8 cellular contexts compared by ENCODE assay signal in genomic region chr2:88170472-88170892, GRCh38. TPM values are rescaled to one million over a fixed set of nuclear protein-coding genes. Genes with fewer than 3 reads are reported as not detected.
DNase-seq lines count a peak whose midpoint lies in the region; ATAC-seq lines count a peak whose summit lies in the region.

No MANE protein-coding gene starts in this region.

- no peaks in the 10 kb centered on the region for H3K27me3 ChIP-seq in BLaER1 treated with 17β-estradiol and CSF1 and Interleukin-3, amounts not matched to agents 10 nM and 100 nM
- H3K27me3 ChIP-seq in effector memory CD4-positive, alpha-beta T cell (replicated peaks; ENCODE audit: control insufficient read depth, insufficient read depth, low read length, poor library complexity, severe bottlenecking), result no peaks in the 10 kb centered on the region
- H3K27me3 ChIP-seq in mucosa of rectum (ENCODE audit: control insufficient read depth in 2 of 2, insufficient read depth in 2 of 2, low read length in 2 of 2) (no peaks in the 10 kb centered on the region), aorta (ENCODE audit: control insufficient read depth in 1 of 2, insufficient read depth in 2 of 2, low read length in 1 of 2) (no peaks in the 10 kb centered on the region)

- 1 to 2% methylated on average over 31 to 37 of the region's 37 CpGs for WGBS in aorta, 2 donors

- intact Hi-C loops in aorta (cut with DNase I), result no loop called here

- H3K4me3 ChIP-seq in BLaER1 treated with 17β-estradiol and CSF1 and Interleukin-3, amounts not matched to agents 10 nM and 100 nM, result peak overlapping the region; percentile 43 to 68 (median 56); a peak in 19 of 20 replicates
- peak overlapping the region; percentile 52 for H3K4me3 ChIP-seq in effector memory CD4-positive, alpha-beta T cell (ENCODE audit: insufficient read depth, low read depth, low read length, poor library complexity, severe bottlenecking)
- peak overlapping the region; percentile 77 to 78 for H3K4me3 ChIP-seq in mucosa of rectum (ENCODE audit: low read length in 2 of 2)
- peak overlapping the region; percentile 69 to 99 for H3K4me3 ChIP-seq in aorta (ENCODE audit: low read length in 2 of 2)

- H3K27ac ChIP-seq in BLaER1 treated with 17β-estradiol and CSF1 and Interleukin-3, amounts not matched to agents 10 nM and 100 nM, result peak overlapping the region in 10 of 11 experiments; percentile 43 to 78 (median 64); a peak in 19 of 22 replicates
- no peak overlapping the region for H3K27ac ChIP-seq in effector memory CD4-positive, alpha-beta T cell (ENCODE audit: insufficient read depth, low read length, poor library complexity, severe bottlenecking)
- H3K27ac ChIP-seq in mucosa of rectum (ENCODE audit: low read depth in 2 of 2, low read length in 2 of 2) (peak overlapping the region; percentile 74 to 84), aorta (ENCODE audit: low read depth in 1 of 2, low read length in 2 of 2) (no peak overlapping the region)

- peak overlapping the region; percentile 43 to 84 (median 66) for H3K4me2 ChIP-seq in BLaER1 treated with 17β-estradiol and CSF1 and Interleukin-3, amounts not matched to agents 10 nM and 100 nM

- peak overlapping the region; percentile 49 to 84 (median 70); a peak in 20 of 22 replicates for H3K9ac ChIP-seq in BLaER1 treated with 17β-estradiol and CSF1 and Interleukin-3, amounts not matched to agents 10 nM and 100 nM
- peak overlapping the region; percentile 80 to 90 for H3K9ac ChIP-seq in mucosa of rectum (ENCODE audit: low read depth in 1 of 2, low read length in 2 of 2)

- ATAC-seq in aorta (ENCODE audit: low FRiP score), result peak; percentile 52
- no peak for ATAC-seq in HG02852 (IDR thresholded peaks at IDR 0.05; ENCODE audit: unreplicated experiment)

- H3K4me1 ChIP-seq in BLaER1 treated with 17β-estradiol and CSF1 and Interleukin-3, amounts not matched to agents 10 nM and 100 nM, result peaks cover 0 to 20% (median 6%) of the 10 kb centered on the region in 10 experiments; a peak in 13 of 20 replicates
- no peaks in the 10 kb centered on the region for H3K4me1 ChIP-seq in effector memory CD4-positive, alpha-beta T cell (ENCODE audit: control insufficient read depth, insufficient read depth, low read length, poor library complexity, severe bottlenecking)
- H3K4me1 ChIP-seq in mucosa of rectum (ENCODE audit: control insufficient read depth in 2 of 2, insufficient read depth in 2 of 2, low read length in 2 of 2) (peaks cover 4 to 6% of the 10 kb centered on the region in 2 donors), aorta (ENCODE audit: control insufficient read depth in 1 of 2, insufficient read depth in 2 of 2, low read length in 2 of 2) (no peaks in the 10 kb centered on the region)

- DNase-seq in LHCN-M2 (ENCODE audit: low read depth) (peak; percentile 24), aorta (peak in 1 of 2 donors; percentile 64), epidermal melanocyte (ENCODE audit: insufficient read length, low spot score) (no peak)
- DNase-seq in effector memory CD4-positive, alpha-beta T cell, result no peak
- DNase-seq in stimulated activated CD8-positive, alpha-beta memory T cell treated with anti-CD3 and anti-CD28 coated beads, Interleukin-4, amount 100 ng/mL, for 48 hours, result no peak

- no peaks in the 10 kb centered on the region for H3K36me3 ChIP-seq in BLaER1 treated with 17β-estradiol and CSF1 and Interleukin-3, amounts not matched to agents 10 nM and 100 nM
- no peaks in the 10 kb centered on the region for H3K36me3 ChIP-seq in effector memory CD4-positive, alpha-beta T cell (ENCODE audit: control insufficient read depth, insufficient read depth, low read length)
- H3K36me3 ChIP-seq in mucosa of rectum (ENCODE audit: control insufficient read depth in 2 of 2, insufficient read depth in 2 of 2, low read length in 2 of 2) (peaks cover 2 to 3% of the 10 kb centered on the region in 2 donors), aorta (ENCODE audit: control insufficient read depth in 1 of 2, insufficient read depth in 2 of 2, low read length in 1 of 2) (no peaks in the 10 kb centered on the region)

- H3K9me3 ChIP-seq in BLaER1 treated with 17β-estradiol and CSF1 and Interleukin-3, amounts not matched to agents 10 nM and 100 nM (replicated peaks in 1 of 11), result peaks cover 5 to 43% (median 35%) of the 10 kb centered on the region in 11 experiments; a peak in 19 of 22 replicates
- no peaks in the 10 kb centered on the region for H3K9me3 ChIP-seq in effector memory CD4-positive, alpha-beta T cell (ENCODE audit: control insufficient read depth, low read length)
- H3K9me3 ChIP-seq in mucosa of rectum (ENCODE audit: control insufficient read depth in 2 of 2, low read length in 2 of 2) (no peaks in the 10 kb centered on the region), aorta (ENCODE audit: control insufficient read depth, low read length) (no peaks in the 10 kb centered on the region)

- H4K20me1 ChIP-seq in BLaER1 treated with 17β-estradiol and CSF1 and Interleukin-3, amounts not matched to agents 10 nM and 100 nM, result no peaks in the 10 kb centered on the region

RNA-seq across cellular contexts. Expression of gene THNSL2, which starts 0.3 kb away (rescaled TPM):
- total RNA-seq in LHCN-M2 (2014; rRNA removed), result 3.5 and 6.1 TPM in 2 replicates
- polyA plus RNA-seq in LHCN-M2 (2012), result 14.2 TPM
- total RNA-seq in aorta, result 10 to 100 TPM in 1 of 2 donors, 1 to 10 TPM in 1; 4.8 to 15.9 TPM
- 10 to 100 TPM in 1 of 2 donors, 1 to 10 TPM in 1; 8.6 to 22.5 TPM for polyA plus RNA-seq in aorta

RNA-seq across cellular contexts. Expression of gene FABP1, which starts 42.6 kb away (rescaled TPM):
- not detected in 2 replicates for total RNA-seq in LHCN-M2 (2014; rRNA removed)
- polyA plus RNA-seq in LHCN-M2 (2012), result not detected
- not detected for total RNA-seq in aorta
- polyA plus RNA-seq in aorta, result 1,000 to 10,000 TPM in 1 of 2 donors, 10 to 100 TPM in 1; 18.8 to 2,211 TPM

Comparison
In these comparisons a context has a peak if more than half of its experiments do, and no peak if none do; other contexts are left out.
1. H3K27ac ChIP-seq: peak in BLaER1 treated with 17β-estradiol and CSF1 and Interleukin-3, amounts not matched to agents 10 nM and 100 nM (10 of 11) and mucosa of rectum (2 of 2); none in effector memory CD4-positive, alpha-beta T cell (single experiment) and aorta (0 of 2).
2. Peak in every context shown above with its lines, with median percentiles within 50 percentile points of each other: H3K4me3 ChIP-seq.